In the genomic region with DNA sequence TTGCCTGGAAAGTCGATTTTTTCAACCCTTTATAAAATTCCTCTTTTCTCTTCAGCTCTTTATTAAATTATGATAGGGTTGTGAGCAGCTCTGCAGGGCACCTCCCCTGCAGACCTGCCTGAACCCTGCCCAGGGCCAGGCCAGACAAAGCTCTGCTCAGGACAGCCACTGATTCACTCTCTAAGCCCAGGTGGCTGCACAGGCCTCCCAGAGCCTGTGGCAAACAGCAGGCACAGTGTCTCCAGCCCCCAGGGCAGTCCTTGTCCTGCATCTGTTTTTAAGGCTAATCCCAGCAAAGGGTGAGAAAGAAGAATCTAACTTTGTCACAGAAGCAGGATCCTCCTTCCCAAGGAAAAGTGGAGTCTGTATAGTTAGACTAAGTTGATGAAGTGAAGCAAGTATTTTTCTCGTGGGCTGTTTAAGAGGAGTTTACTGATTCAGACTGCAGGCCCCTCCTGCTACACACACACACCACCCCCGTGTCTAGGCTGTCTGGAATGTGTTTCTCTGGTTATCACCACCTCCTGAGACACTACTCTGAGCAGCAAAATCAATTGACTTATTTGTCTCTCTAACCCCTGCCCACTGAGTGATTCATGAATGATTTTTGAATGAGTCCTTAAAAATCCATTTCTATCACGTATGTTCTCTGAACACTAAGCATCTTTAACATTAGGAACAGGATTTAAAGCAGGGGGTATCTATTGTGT, we compare ENCODE assay signal across 12 cellular contexts.
A peak's percentile ranks its signal among the peaks of the same experiment; 100 is the strongest.
DNase-seq lines count a peak whose midpoint lies in the region; ATAC-seq and TF ChIP-seq lines count a peak whose summit lies in the region.
"Had no signal": no experiment of that assay in that cellular context is flagged by ENCODE, and none has a peak within 500 bp of the region (broad histone marks: within the 10 kb centered on the region; RNA-seq: fewer than 3 reads in every experiment).

No MANE protein-coding gene starts in this region.

- no peak for TF ChIP-seq CTCF in OCI-LY7 (conservative IDR thresholded peaks at IDR 0.05; ENCODE audit: low read length)
- no peak for TF ChIP-seq CTCF in nephron progenitor cell (IDR thresholded peaks at IDR 0.05)

- no peaks in the 10 kb centered on the region for H3K36me3 Mint-ChIP-seq in nephron progenitor cell (ENCODE audit: low read depth)
- H3K36me3 Mint-ChIP-seq in activated CD4-positive, alpha-beta T cell treated with anti-CD3 and anti-CD28 coated beads, Interleukin-2, amount 10 ng/mL, durations not matched to agents 7 days and 5 days (ENCODE audit: low read depth) = no peaks in the 10 kb centered on the region

- no peaks in the 10 kb centered on the region for H3K9me2 ChIP-seq in OCI-LY7 (ENCODE audit: insufficient read depth, low read length)

- H2AFZ ChIP-seq in OCI-LY7 (ENCODE audit: low read length) = peak overlapping the region; percentile 78

- H3K79me2 ChIP-seq in OCI-LY7 (ENCODE audit: insufficient read depth, low read depth, low read length) = no peaks in the 10 kb centered on the region

- ATAC-seq in HG03159 (IDR thresholded peaks at IDR 0.05; ENCODE audit: unreplicated experiment) (no peak), GM19324 (IDR thresholded peaks at IDR 0.05; ENCODE audit: low FRiP score, unreplicated experiment) (no peak)
- ATAC-seq: activated T-cell treated with anti-CD3 and anti-CD28 coated beads, Interleukin-2, amount 50 U/mL, for 72 hours had no signal

- H3K4me2 ChIP-seq in OCI-LY7 (ENCODE audit: low read length) = peak overlapping the region; percentile 66

- DNase-seq in ELF-1 (ENCODE audit: low read depth, low spot score) (peak; percentile 86), OCI-LY7 (ENCODE audit: low spot score) (no peak), epithelial cell of prostate (ENCODE audit: low read depth, low spot score) (peak; percentile 62), nephron progenitor cell (peak; percentile 18), NOMO-1 treated with DMSO at 0.1 percent for 48 hours (lab: John Stamatoyannopoulos, UW; ENCODE audit: unreplicated experiment) (no peak)
- DNase-seq in activated CD4-positive, alpha-beta T cell treated with anti-CD3 and anti-CD28 coated beads, Interleukin-2, amount 10 ng/mL, durations not matched to agents 7 days and 5 days = no peak
- DNase-seq: activated T-cell treated with anti-CD3 and anti-CD28 coated beads, Interleukin-2, amount 50 U/mL, for 72 hours; cortex of kidney; NCI-H774 had no signal

- POLR2A ChIA-PET in OCI-LY7 (lab: Charles Lee) = interaction anchor here (1.0 kb wide), 1 partner anchor 51 kb away, joined by 4 read pairs; no protein-coding TSS in a partner anchor
- POLR2A ChIA-PET in activated CD4-positive, alpha-beta T cell treated with anti-CD3 and anti-CD28 coated beads, Interleukin-2, amount 10 ng/mL, durations not matched to agents 7 days and 5 days (lab: Charles Lee) = no interaction called here

- peak overlapping the region; percentile 58 for H3K27ac Mint-ChIP-seq in nephron progenitor cell
- no peak overlapping the region for H3K27ac Mint-ChIP-seq in activated CD4-positive, alpha-beta T cell treated with anti-CD3 and anti-CD28 coated beads, Interleukin-2, amount 10 ng/mL, durations not matched to agents 7 days and 5 days
- H3K27ac Mint-ChIP-seq: activated T-cell treated with anti-CD3 and anti-CD28 coated beads, Interleukin-2, amount 50 U/mL, for 72 hours; progenitor cell of endocrine pancreas had no signal

- H3K9me3 Mint-ChIP-seq in nephron progenitor cell = no peaks in the 10 kb centered on the region
- H3K9me3 Mint-ChIP-seq in activated CD4-positive, alpha-beta T cell treated with anti-CD3 and anti-CD28 coated beads, Interleukin-2, amount 10 ng/mL, durations not matched to agents 7 days and 5 days = no peaks in the 10 kb centered on the region
- H3K9me3 Mint-ChIP-seq: activated T-cell treated with anti-CD3 and anti-CD28 coated beads, Interleukin-2, amount 50 U/mL, for 72 hours had no signal

- H3K4me1 Mint-ChIP-seq in nephron progenitor cell = peaks cover 47% of the 10 kb centered on the region
- H3K4me1 Mint-ChIP-seq in activated CD4-positive, alpha-beta T cell treated with anti-CD3 and anti-CD28 coated beads, Interleukin-2, amount 10 ng/mL, durations not matched to agents 7 days and 5 days = no peaks in the 10 kb centered on the region

- no peaks in the 10 kb centered on the region for H4K20me1 ChIP-seq in OCI-LY7 (ENCODE audit: insufficient read depth, low read length)

- H3K27ac ChIP-seq in OCI-LY7 (ENCODE audit: low read depth, low read length, poor library complexity, severe bottlenecking) = peak overlapping the region; percentile 46
- peak overlapping the region; percentile 62 for H3K27ac ChIP-seq in epithelial cell of prostate

- BruUV-seq in OCI-LY7 (replicated peaks; lab: Mats Ljungman, UMichigan) = no TSS peak

- peaks cover 6% of the 10 kb centered on the region for H3K27me3 Mint-ChIP-seq in nephron progenitor cell (ENCODE audit: low read depth, poor library complexity)
- no peaks in the 10 kb centered on the region for H3K27me3 Mint-ChIP-seq in activated CD4-positive, alpha-beta T cell treated with anti-CD3 and anti-CD28 coated beads, Interleukin-2, amount 10 ng/mL, durations not matched to agents 7 days and 5 days

- CTCF ChIA-PET in OCI-LY7 (lab: Charles Lee; ENCODE audit: unreplicated experiment) = no interaction called here
- CTCF ChIA-PET in activated CD4-positive, alpha-beta T cell treated with anti-CD3 and anti-CD28 coated beads, Interleukin-2, amount 10 ng/mL, durations not matched to agents 7 days and 5 days (lab: Charles Lee) = no interaction called here

- intact Hi-C loops in OCI-LY7 (cut with micrococcal nuclease; ENCODE audit: unreplicated experiment) = loop anchor here (5.0 kb wide), 1 partner anchor 100 kb away; a partner anchor contains a TSS

- H3K9me3 ChIP-seq in OCI-LY7 (ENCODE audit: low read length) = no peaks in the 10 kb centered on the region

- H3K4me3 Mint-ChIP-seq in nephron progenitor cell = no peak overlapping the region
- no peak overlapping the region for H3K4me3 Mint-ChIP-seq in activated CD4-positive, alpha-beta T cell treated with anti-CD3 and anti-CD28 coated beads, Interleukin-2, amount 10 ng/mL, durations not matched to agents 7 days and 5 days
- H3K4me3 Mint-ChIP-seq: activated T-cell treated with anti-CD3 and anti-CD28 coated beads, Interleukin-2, amount 50 U/mL, for 72 hours had no signal

- H3K4me1 ChIP-seq in OCI-LY7 (ENCODE audit: insufficient read depth, low read length, poor library complexity, severe bottlenecking) = peaks cover 44% of the 10 kb centered on the region

- no peak overlapping the region for H3K4me3 ChIP-seq in OCI-LY7 (ENCODE audit: low read depth, low read length, poor library complexity, severe bottlenecking)

- H3K36me3 ChIP-seq in OCI-LY7 (ENCODE audit: insufficient read depth, low read length) = no peaks in the 10 kb centered on the region

Comparison
In these comparisons a context has a peak if more than half of its experiments do, and no peak if none do; other contexts are left out.
1. DNase-seq: peak in ELF-1 (single experiment), epithelial cell of prostate (single experiment) and nephron progenitor cell (single experiment); none in OCI-LY7 (single experiment), activated CD4-positive, alpha-beta T cell treated with anti-CD3 and anti-CD28 coated beads, Interleukin-2, amount 10 ng/mL, durations not matched to agents 7 days and 5 days (single experiment) and NOMO-1 treated with DMSO at 0.1 percent for 48 hours (single experiment).